In the genomic region with DNA sequence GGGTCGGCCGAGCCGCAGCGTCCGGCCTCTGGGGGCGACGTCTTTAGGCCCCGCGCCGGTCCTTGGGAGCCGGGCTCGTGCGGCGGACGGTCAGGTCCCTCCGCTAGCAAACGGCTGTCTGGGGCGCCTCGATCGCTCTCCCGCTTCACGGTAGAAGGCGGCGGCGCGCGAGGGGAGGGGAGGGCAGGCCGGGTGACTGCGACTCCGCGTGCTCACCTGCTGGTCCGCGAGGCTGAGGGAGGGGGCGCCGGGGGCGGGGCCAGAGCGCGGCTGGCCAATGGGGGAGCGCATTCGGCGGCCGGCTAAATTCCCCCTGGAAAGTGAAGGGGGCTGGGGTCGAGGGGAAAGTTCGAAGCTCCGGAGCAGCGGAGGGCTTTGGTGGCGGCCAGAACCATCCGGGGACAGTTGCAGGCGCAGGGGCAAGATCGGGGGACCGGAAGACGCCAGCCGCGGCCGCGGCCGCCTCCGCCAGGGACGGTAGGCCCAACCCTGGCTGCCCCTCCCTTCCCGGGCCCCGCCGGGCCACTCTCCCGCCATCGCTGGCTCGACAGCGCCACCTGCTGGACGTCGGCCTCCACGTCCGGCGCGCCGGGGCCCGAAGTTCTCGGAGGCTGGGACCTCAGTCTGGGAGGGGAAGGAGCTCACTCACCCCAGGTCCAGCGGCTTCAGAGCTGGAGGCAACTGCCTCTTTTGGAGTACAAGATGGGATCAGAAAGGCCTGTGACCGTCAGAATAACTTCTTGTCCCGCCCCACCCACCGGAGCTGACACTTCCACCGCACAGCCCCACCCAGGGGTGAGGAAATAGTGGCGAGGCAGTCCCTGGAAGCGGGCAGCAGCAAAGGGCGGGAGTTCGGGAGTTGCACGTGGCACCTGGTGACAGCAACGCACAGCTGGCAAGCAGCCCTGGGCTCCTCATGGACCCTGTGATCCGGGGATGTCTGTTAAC, we compare ENCODE assay signal across 8 cellular contexts. TPM values are rescaled to one million over a fixed set of nuclear protein-coding genes. Genes with fewer than 3 reads are reported as not detected.
DNase-seq lines count a peak whose midpoint lies in the region; ATAC-seq and TF ChIP-seq lines count a peak whose summit lies in the region.

No MANE protein-coding gene starts in this region.

- peaks cover 2% of the 10 kb centered on the region for H3K4me1 ChIP-seq in skeletal muscle satellite cell (ENCODE audit: control insufficient read depth, insufficient read depth, low read length)

- peak; percentile 94 for ATAC-seq in HG02885 (IDR thresholded peaks at IDR 0.05; ENCODE audit: poor library complexity, unreplicated experiment)

- TF ChIP-seq CTCF in brain microvascular endothelial cell (IDR thresholded peaks at IDR 0.05; ENCODE audit: low read depth, low read length, missing control alignments) = peak; percentile 63

- peak overlapping the region; percentile 76 for H3K4me2 ChIP-seq in skeletal muscle satellite cell (ENCODE audit: low read length)

- in situ Hi-C loops in brain microvascular endothelial cell (cut with HindIII; ENCODE audit: low pct_ligation_motif_present, low sequenced_read_pairs) = no loop called here

- H3K27me3 ChIP-seq in brain microvascular endothelial cell (replicated peaks) (no peaks in the 10 kb centered on the region), skeletal muscle satellite cell (ENCODE audit: control insufficient read depth, insufficient read depth, low read length) (no peaks in the 10 kb centered on the region)

- H3K9me3 ChIP-seq in iPS-18c (ENCODE audit: control insufficient read depth, insufficient read depth, low read length) = peaks cover 13% of the 10 kb centered on the region
- H3K9me3 ChIP-seq in skeletal muscle satellite cell (replicated peaks; ENCODE audit: low read length) = no peaks in the 10 kb centered on the region

- H3K27ac ChIP-seq in brain microvascular endothelial cell = peak overlapping the region; percentile 71

- H3K36me3 ChIP-seq in brain microvascular endothelial cell (replicated peaks) (no peaks in the 10 kb centered on the region), skeletal muscle satellite cell (ENCODE audit: insufficient read depth, low read length) (peaks cover 6% of the 10 kb centered on the region)

- DNase-seq in NCI-H446 (lab: John Stamatoyannopoulos, UW) (peak; percentile 58 to 79), NCI-H446 treated with DMSO at 0.1 percent for 48 hours (lab: John Stamatoyannopoulos, UW) (no peak), NCI-H187 (lab: John Stamatoyannopoulos, UW) (peak; percentile 52 to 55), UCSD-AML1 (lab: John Stamatoyannopoulos, UW; ENCODE audit: unreplicated experiment) (peak; percentile 80), brain microvascular endothelial cell (peak; percentile 30)

- H3K4me3 ChIP-seq in brain microvascular endothelial cell (ENCODE audit: low read depth, low read length) = peak overlapping the region; percentile 55
- H3K4me3 ChIP-seq in iPS-18c (ENCODE audit: insufficient read depth, low read depth, low read length) = peak overlapping the region; percentile 38; the same call in 1 of the 2 replicates
- H3K4me3 ChIP-seq in skeletal muscle satellite cell (ENCODE audit: low read length) = peak overlapping the region; percentile 77

- H3K9ac ChIP-seq in skeletal muscle satellite cell (ENCODE audit: low read depth, low read length) = peak overlapping the region; percentile 81

RNA-seq across cellular contexts. Expression of a gene that starts 49.9 kb away (rescaled TPM):
- 9.9 and 10.5 TPM in 2 replicates for total RNA-seq in skeletal muscle satellite cell (2012; rRNA removed)
